ENCODE assay signal across 1 cellular context in genomic region chr1:28586585-28587391, GRCh38.
A peak's percentile ranks its signal among the peaks of the same experiment; 100 is the strongest.
TF ChIP-seq lines count a peak whose summit lies in the region.

No MANE protein-coding gene starts in this region.

TF ChIP-seq in GM12891, 5 proteins besides CTCF, POLR2A, EP300 and RAD21:
- TF ChIP-seq SPI1 (IDR thresholded peaks at IDR 0.05; ENCODE audit: low read depth, low read length): peak; percentile 70
